ENCODE assay signal across 1 cellular context in the genomic region with DNA sequence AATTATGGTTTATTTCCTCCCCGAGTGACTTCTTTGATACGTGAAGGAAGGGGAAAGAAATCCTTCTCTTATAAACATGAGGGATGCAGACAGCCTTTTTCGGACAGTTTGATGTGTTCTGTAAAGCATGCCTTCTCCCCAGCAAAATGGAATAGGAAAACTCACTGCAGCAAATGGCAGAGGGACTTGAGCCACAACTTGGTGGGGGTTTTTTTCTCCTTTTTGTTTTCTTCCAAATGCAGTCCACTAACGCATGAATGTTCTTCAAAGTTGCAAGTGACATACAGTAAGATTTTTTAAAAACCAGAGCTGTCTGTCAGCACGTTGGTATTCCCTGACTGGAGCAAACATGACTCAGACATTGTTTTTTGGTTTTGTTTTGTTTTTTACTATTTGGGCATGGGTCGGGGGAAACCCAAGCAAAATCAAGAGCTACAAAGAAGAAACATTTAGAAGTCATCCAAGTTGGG.
A peak's percentile ranks its signal among the peaks of the same experiment; 100 is the strongest.
TF ChIP-seq lines count a peak whose summit lies in the region.

No MANE protein-coding gene starts in this region.

TF ChIP-seq in K562, 482 proteins besides CTCF, POLR2A, EP300 and RAD21 (continued from another document):
- TF ChIP-seq NR4A1 (CRISPR knock-in tag; IDR thresholded peaks at IDR 0.05) (no peak), NR4A1 (tag; IDR thresholded peaks at IDR 0.05) (0 out of 2 replicates have a peak, but pooled peaks have one; percentile 13), HBP1 (CRISPR knock-in tag; IDR thresholded peaks at IDR 0.05) (0 out of 2 replicates have a peak, but pooled peaks have one; percentile 25), ZBTB40 (IDR thresholded peaks at IDR 0.05) (peak; percentile 27), ZBTB40 (CRISPR knock-in tag; IDR thresholded peaks at IDR 0.05) (no peak), SMARCA4 (IDR thresholded peaks at IDR 0.05) (peak; percentile 55; the same call in 1 of the 2 replicates), ZBTB17 (CRISPR knock-in tag; IDR thresholded peaks at IDR 0.05) (0 out of 2 replicates have a peak, but pooled peaks have one; percentile 53), TARDBP (IDR thresholded peaks at IDR 0.05) (0 out of 2 replicates have a peak, but pooled peaks have one; percentile 5), SOX6 (IDR thresholded peaks at IDR 0.05) (0 out of 2 replicates have a peak, but pooled peaks have one; percentile 6), PBX2 (CRISPR knock-in tag; IDR thresholded peaks at IDR 0.05; ENCODE audit: low read depth) (no peak), PBX2 (tag; conservative IDR thresholded peaks at IDR 0.05; ENCODE audit: low read depth) (peak; percentile 59), YY1 (IDR thresholded peaks at IDR 0.05; ENCODE audit: borderline replicate concordance in 1 of 3, control insufficient read depth in 1 of 3, extremely low read depth in 1 of 3, insufficient read depth in 3 of 3, insufficient read length in 1 of 3, insufficient replicate concordance in 2 of 3, low read depth in 1 of 3, low read length in 2 of 3) (peak in 1 of 3 experiments; percentile 27), HNRNPK (IDR thresholded peaks at IDR 0.05; ENCODE audit: low read depth, low read length, poor library complexity, severe bottlenecking) (no peak), PKNOX1 (IDR thresholded peaks at IDR 0.05) (peak; percentile 73), DPF2 (IDR thresholded peaks at IDR 0.05) (peak; percentile 33; the same call in 1 of the 2 replicates), ZNF197 (CRISPR knock-in tag; IDR thresholded peaks at IDR 0.05; ENCODE audit: low read depth) (peak; percentile 4; the same call in 1 of the 2 replicates), HDAC1 (IDR thresholded peaks at IDR 0.05) (peak in 1 of 2 experiments; percentile 20; a peak in 1 of 4 replicates), CGGBP1 (CRISPR knock-in tag; IDR thresholded peaks at IDR 0.05) (peak; percentile 31; the same call in 1 of the 2 replicates), FOSL1 (tag; conservative IDR thresholded peaks at IDR 0.05) (peak; percentile 50), NFE2 (IDR thresholded peaks at IDR 0.05; ENCODE audit: low read depth) (peak; percentile 28; the same call in 1 of the 2 replicates), GTF2A2 (tag; IDR thresholded peaks at IDR 0.05) (no peak)
- TF ChIP-seq, protein P1, sequence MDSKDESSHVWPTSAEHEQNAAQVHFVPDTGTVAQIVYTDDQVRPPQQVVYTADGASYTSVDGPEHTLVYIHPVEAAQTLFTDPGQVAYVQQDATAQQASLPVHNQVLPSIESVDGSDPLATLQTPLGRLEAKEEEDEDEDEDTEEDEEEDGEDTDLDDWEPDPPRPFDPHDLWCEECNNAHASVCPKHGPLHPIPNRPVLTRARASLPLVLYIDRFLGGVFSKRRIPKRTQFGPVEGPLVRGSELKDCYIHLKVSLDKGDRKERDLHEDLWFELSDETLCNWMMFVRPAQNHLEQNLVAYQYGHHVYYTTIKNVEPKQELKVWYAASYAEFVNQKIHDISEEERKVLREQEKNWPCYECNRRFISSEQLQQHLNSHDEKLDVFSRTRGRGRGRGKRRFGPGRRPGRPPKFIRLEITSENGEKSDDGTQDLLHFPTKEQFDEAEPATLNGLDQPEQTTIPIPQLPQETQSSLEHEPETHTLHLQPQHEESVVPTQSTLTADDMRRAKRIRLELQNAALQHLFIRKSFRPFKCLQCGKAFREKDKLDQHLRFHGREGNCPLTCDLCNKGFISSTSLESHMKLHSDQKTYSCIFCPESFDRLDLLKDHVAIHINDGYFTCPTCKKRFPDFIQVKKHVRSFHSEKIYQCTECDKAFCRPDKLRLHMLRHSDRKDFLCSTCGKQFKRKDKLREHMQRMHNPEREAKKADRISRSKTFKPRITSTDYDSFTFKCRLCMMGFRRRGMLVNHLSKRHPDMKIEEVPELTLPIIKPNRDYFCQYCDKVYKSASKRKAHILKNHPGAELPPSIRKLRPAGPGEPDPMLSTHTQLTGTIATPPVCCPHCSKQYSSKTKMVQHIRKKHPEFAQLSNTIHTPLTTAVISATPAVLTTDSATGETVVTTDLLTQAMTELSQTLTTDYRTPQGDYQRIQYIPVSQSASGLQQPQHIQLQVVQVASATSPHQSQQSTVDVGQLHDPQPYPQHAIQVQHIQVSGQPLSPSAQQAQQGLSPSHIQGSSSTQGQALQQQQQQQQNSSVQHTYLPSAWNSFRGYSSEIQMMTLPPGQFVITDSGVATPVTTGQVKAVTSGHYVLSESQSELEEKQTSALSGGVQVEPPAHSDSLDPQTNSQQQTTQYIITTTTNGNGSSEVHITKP (IDR thresholded peaks at IDR 0.05; ENCODE audit: partially characterized antibody): peak; percentile 75
- TF ChIP-seq, protein P2, sequence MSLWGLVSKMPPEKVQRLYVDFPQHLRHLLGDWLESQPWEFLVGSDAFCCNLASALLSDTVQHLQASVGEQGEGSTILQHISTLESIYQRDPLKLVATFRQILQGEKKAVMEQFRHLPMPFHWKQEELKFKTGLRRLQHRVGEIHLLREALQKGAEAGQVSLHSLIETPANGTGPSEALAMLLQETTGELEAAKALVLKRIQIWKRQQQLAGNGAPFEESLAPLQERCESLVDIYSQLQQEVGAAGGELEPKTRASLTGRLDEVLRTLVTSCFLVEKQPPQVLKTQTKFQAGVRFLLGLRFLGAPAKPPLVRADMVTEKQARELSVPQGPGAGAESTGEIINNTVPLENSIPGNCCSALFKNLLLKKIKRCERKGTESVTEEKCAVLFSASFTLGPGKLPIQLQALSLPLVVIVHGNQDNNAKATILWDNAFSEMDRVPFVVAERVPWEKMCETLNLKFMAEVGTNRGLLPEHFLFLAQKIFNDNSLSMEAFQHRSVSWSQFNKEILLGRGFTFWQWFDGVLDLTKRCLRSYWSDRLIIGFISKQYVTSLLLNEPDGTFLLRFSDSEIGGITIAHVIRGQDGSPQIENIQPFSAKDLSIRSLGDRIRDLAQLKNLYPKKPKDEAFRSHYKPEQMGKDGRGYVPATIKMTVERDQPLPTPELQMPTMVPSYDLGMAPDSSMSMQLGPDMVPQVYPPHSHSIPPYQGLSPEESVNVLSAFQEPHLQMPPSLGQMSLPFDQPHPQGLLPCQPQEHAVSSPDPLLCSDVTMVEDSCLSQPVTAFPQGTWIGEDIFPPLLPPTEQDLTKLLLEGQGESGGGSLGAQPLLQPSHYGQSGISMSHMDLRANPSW (CRISPR knock-in tag; IDR thresholded peaks at IDR 0.05): no peak
- TF ChIP-seq, protein P3, sequence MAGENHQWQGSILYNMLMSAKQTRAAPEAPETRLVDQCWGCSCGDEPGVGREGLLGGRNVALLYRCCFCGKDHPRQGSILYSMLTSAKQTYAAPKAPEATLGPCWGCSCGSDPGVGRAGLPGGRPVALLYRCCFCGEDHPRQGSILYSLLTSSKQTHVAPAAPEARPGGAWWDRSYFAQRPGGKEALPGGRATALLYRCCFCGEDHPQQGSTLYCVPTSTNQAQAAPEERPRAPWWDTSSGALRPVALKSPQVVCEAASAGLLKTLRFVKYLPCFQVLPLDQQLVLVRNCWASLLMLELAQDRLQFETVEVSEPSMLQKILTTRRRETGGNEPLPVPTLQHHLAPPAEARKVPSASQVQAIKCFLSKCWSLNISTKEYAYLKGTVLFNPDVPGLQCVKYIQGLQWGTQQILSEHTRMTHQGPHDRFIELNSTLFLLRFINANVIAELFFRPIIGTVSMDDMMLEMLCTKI (IDR thresholded peaks at IDR 0.05; ENCODE audit: partially characterized antibody): no peak
TF ChIP-seq in K562: peak in this region for 22.
